Comparison of ENCODE assay signal across 13 cellular contexts in genomic region chr2:213306320-213306942, GRCh38. TPM values are rescaled to one million over a fixed set of nuclear protein-coding genes. Genes with fewer than 3 reads are reported as not detected.
DNase-seq lines count a peak whose midpoint lies in the region; ATAC-seq and TF ChIP-seq lines count a peak whose summit lies in the region.
"Had no signal": no experiment of that assay in that cellular context is flagged by ENCODE, and none has a peak within 500 bp of the region (broad histone marks: within the 10 kb centered on the region; RNA-seq: fewer than 3 reads in every experiment).

No MANE protein-coding gene starts in this region.

- H3K27me3 ChIP-seq in stomach = no peaks in the 10 kb centered on the region

- H3K9me3 ChIP-seq in stomach = peaks cover 13 to 29% (median 22%) of the 10 kb centered on the region in 4 donors

- no peak for TF ChIP-seq EP300 in stomach (IDR thresholded peaks at IDR 0.05)

- H3K36me3 ChIP-seq in stomach = peaks cover 0 to 67% (median 56%) of the 10 kb centered on the region in 4 donors

- WGBS in stomach, 5 donors = 53 to 68% (median 57%) methylated on average over 2 to 3 of the region's 3 CpGs

- no peak overlapping the region for H3K27ac ChIP-seq in stomach

- no peak for ATAC-seq in GM19395 (IDR thresholded peaks at IDR 0.05; ENCODE audit: unreplicated experiment)
- no peak for ATAC-seq in HG02763 (IDR thresholded peaks at IDR 0.05; ENCODE audit: unreplicated experiment)

- H3K4me1 ChIP-seq in stomach = peaks cover 0 to 5% (median 2%) of the 10 kb centered on the region in 4 donors

- in situ Hi-C loops in SK-MEL-5 (cut with HindIII; ENCODE audit: low pct_unique_long_range_greater_than_20kb, low sequenced_read_pairs) = no loop called here

- H3K4me3 ChIP-seq in foreskin fibroblast (ENCODE audit: low read depth in 1 of 2, low read length in 2 of 2) (no peak overlapping the region), stomach (no peak overlapping the region)

- intact Hi-C loops in stomach (cut with DNase I; ENCODE audit: low total_unique reads) = no loop called here

- TF ChIP-seq POLR2A in stomach (IDR thresholded peaks at IDR 0.05) = no peak

- TF ChIP-seq CTCF in foreskin fibroblast (IDR thresholded peaks at IDR 0.05; ENCODE audit: low read depth, low read length) (no peak), stomach (IDR thresholded peaks at IDR 0.05) (no peak)

- DNase-seq in GM04503 (ENCODE audit: low read depth) = peak; percentile 51
- peak; percentile 30 for DNase-seq in SK-MEL-5 (ENCODE audit: low read depth, low spot score)
- DNase-seq in foreskin fibroblast = peak; percentile 48 to 80
- peak; percentile 44 for DNase-seq in stomach
- no peak for DNase-seq in NCI-H128 (lab: John Stamatoyannopoulos, UW; ENCODE audit: unreplicated experiment)
- DNase-seq: activated CD8-positive, alpha-beta memory T cell treated with anti-CD3 and anti-CD28 coated beads, Interleukin-2, amount 50 U/mL, for 4 hours; cerebellar nuclear complex; GOT3; Kasumi-1; NK-92 treated with Interleukin-12 subunit alpha and Interleukin-12 subunit beta, amount 100 ng/mL, for 24 hours; T-helper 9 cell had no signal

RNA-seq across cellular contexts. Expression of gene SPAG16, which starts 22.2 kb away (rescaled TPM):
- 17.4 and 18.8 TPM in 2 replicates for total RNA-seq in SK-MEL-5 (2014; rRNA removed; shearing (Covaris generic))
- polyA plus RNA-seq in SK-MEL-5 (2015; cell fraction: cytosol; rRNA removed) = 15.2 and 18.3 TPM in 2 replicates
- 14.8 and 15.3 TPM in 2 replicates for polyA plus RNA-seq in SK-MEL-5 (2015; cell fraction: nucleus; rRNA removed)
- total RNA-seq in stomach = 100 to 1,000 TPM in 3 of 5 donors, 10 to 100 TPM in 2; 27.5 to 137 (median 101) TPM
- polyA plus RNA-seq in stomach = 10 to 100 TPM; 16.0 to 29.6 (median 19.0) TPM
